Comparison of ENCODE assay signal across 13 cellular contexts in genomic region chr11:32575070-32575469, GRCh38. TPM values are rescaled to one million over a fixed set of nuclear protein-coding genes. Genes with fewer than 3 reads are reported as not detected.
DNase-seq lines count a peak whose midpoint lies in the region; TF ChIP-seq lines count a peak whose summit lies in the region.
"Had no signal": no experiment of that assay in that cellular context is flagged by ENCODE, and none has a peak within 500 bp of the region (broad histone marks: within the 10 kb centered on the region; RNA-seq: fewer than 3 reads in every experiment).

No MANE protein-coding gene starts in this region.

- POLR2A ChIA-PET in Caco-2 (lab: Charles Lee) = interaction anchor here (0.9 kb wide), 1 partner anchor 8 kb away, joined by 4 read pairs; the partner anchor contains the start of gene EIF3M

- no peaks in the 10 kb centered on the region for H4K20me1 ChIP-seq in Loucy (ENCODE audit: insufficient read depth, low read length, poor library complexity, severe bottlenecking)
- H4K20me1 ChIP-seq in neural progenitor cell (ENCODE audit: low read depth) = no peaks in the 10 kb centered on the region
- H4K20me1 ChIP-seq: BLaER1 had no signal

- peak overlapping the region; percentile 87 for H3K27ac Mint-ChIP-seq in Caco-2 (ENCODE audit: unreplicated experiment)
- peak overlapping the region; percentile 15 for H3K27ac Mint-ChIP-seq in neural progenitor cell
- H3K27ac Mint-ChIP-seq: IgD-negative memory B cell had no signal

- H3K9ac ChIP-seq in Loucy (ENCODE audit: low read depth, low read length, poor library complexity, severe bottlenecking) = no peak overlapping the region
- no peak overlapping the region for H3K9ac ChIP-seq in neural progenitor cell
- H3K9ac ChIP-seq: BLaER1 had no signal

- H3K36me3 Mint-ChIP-seq in Caco-2 (ENCODE audit: insufficient read depth, unreplicated experiment) (peaks cover 6% of the 10 kb centered on the region), neural progenitor cell (no peaks in the 10 kb centered on the region)
- H3K36me3 Mint-ChIP-seq: IgD-negative memory B cell had no signal

- H3K27me3 Mint-ChIP-seq in Caco-2 (ENCODE audit: insufficient read depth, unreplicated experiment) (no peaks in the 10 kb centered on the region), neural progenitor cell (ENCODE audit: insufficient read depth, low read depth) (no peaks in the 10 kb centered on the region)

- H3K4me1 Mint-ChIP-seq in Caco-2 (ENCODE audit: low read depth, unreplicated experiment) = peaks cover 18% of the 10 kb centered on the region
- H3K4me1 Mint-ChIP-seq in neural progenitor cell = no peaks in the 10 kb centered on the region
- H3K4me1 Mint-ChIP-seq: CD8-positive, alpha-beta memory T cell; IgD-negative memory B cell had no signal

- H3K36me3 ChIP-seq in Caco-2 (ENCODE audit: control insufficient read depth, insufficient read depth, low read length) = no peaks in the 10 kb centered on the region
- no peaks in the 10 kb centered on the region for H3K36me3 ChIP-seq in Loucy (ENCODE audit: insufficient read depth, low read length)
- H3K36me3 ChIP-seq in neural progenitor cell = no peaks in the 10 kb centered on the region
- H3K36me3 ChIP-seq: BLaER1, HAP-1 had no signal

- H3K79me2 ChIP-seq in Loucy (ENCODE audit: insufficient read depth, low read length) (no peaks in the 10 kb centered on the region), neural progenitor cell (ENCODE audit: low read depth) (no peaks in the 10 kb centered on the region)

- H3K9me3 Mint-ChIP-seq in Caco-2 (ENCODE audit: unreplicated experiment) = no peaks in the 10 kb centered on the region
- H3K9me3 Mint-ChIP-seq in neural progenitor cell = no peaks in the 10 kb centered on the region
- H3K9me3 Mint-ChIP-seq: CD8-positive, alpha-beta memory T cell; IgD-negative memory B cell had no signal

- no peaks in the 10 kb centered on the region for H3K9me2 ChIP-seq in Loucy (replicated peaks; ENCODE audit: low read depth, low read length)

- intact Hi-C loops in Caco-2 (cut with micrococcal nuclease; ENCODE audit: unreplicated experiment) = loop anchor here (5.0 kb wide), 1 partner anchor 133 kb away; no protein-coding TSS in a partner anchor

- H3K4me2 ChIP-seq in Loucy (ENCODE audit: low read depth, low read length, poor library complexity, severe bottlenecking) = no peak overlapping the region
- no peak overlapping the region for H3K4me2 ChIP-seq in neural progenitor cell
- H3K4me2 ChIP-seq: BLaER1 had no signal

- H3K4me3 Mint-ChIP-seq in Caco-2 (ENCODE audit: unreplicated experiment) (no peak overlapping the region), neural progenitor cell (no peak overlapping the region)
- H3K4me3 Mint-ChIP-seq: CD8-positive, alpha-beta memory T cell; IgD-negative memory B cell had no signal

- no peak overlapping the region for H3K27ac ChIP-seq in neural progenitor cell
- H3K27ac ChIP-seq: 22Rv1, BLaER1 had no signal

- H2AFZ ChIP-seq in Loucy (ENCODE audit: low read length) (peak overlapping the region; percentile 48; the same call in 1 of the 2 replicates), neural progenitor cell (replicated peaks) (peak overlapping the region; percentile 42)

- H3K9me3 ChIP-seq in Caco-2 = no peaks in the 10 kb centered on the region
- no peaks in the 10 kb centered on the region for H3K9me3 ChIP-seq in Loucy (ENCODE audit: insufficient read depth, low read depth, low read length)
- no peaks in the 10 kb centered on the region for H3K9me3 ChIP-seq in neural progenitor cell (ENCODE audit: low read depth)
- H3K9me3 ChIP-seq: BLaER1, HAP-1 had no signal

- no TSS peak for BruUV-seq in Caco-2 (replicated peaks; lab: Mats Ljungman, UMichigan)

- H3K4me3 ChIP-seq in Caco-2 (ENCODE audit: low read depth, low read length) = no peak overlapping the region
- no peak overlapping the region for H3K4me3 ChIP-seq in Loucy (ENCODE audit: low read length, poor library complexity, severe bottlenecking)
- H3K4me3 ChIP-seq in neural progenitor cell = no peak overlapping the region
- H3K4me3 ChIP-seq: BLaER1, HAP-1 had no signal

- H3K27me3 ChIP-seq in Caco-2 (replicated peaks; ENCODE audit: control insufficient read depth, insufficient read depth, low read length) = no peaks in the 10 kb centered on the region
- H3K27me3 ChIP-seq in Loucy (ENCODE audit: insufficient read depth, low read length, poor library complexity, severe bottlenecking) = no peaks in the 10 kb centered on the region
- H3K27me3 ChIP-seq in neural progenitor cell = no peaks in the 10 kb centered on the region
- H3K27me3 ChIP-seq: BLaER1 had no signal

- H3F3A ChIP-seq in Loucy (ENCODE audit: low read depth) (no peaks in the 10 kb centered on the region), neural progenitor cell (ENCODE audit: low read depth) (no peaks in the 10 kb centered on the region)

- CTCF ChIA-PET in Caco-2 (lab: Charles Lee) = no interaction called here

- DNase-seq in Caco-2 (peak; percentile 12 to 49), islet precursor cell (peak; percentile 61), neural progenitor cell (ENCODE audit: low spot score) (no peak), AML-193 (lab: John Stamatoyannopoulos, UW) (no peak), dermis blood vessel endothelial cell (no peak), NCI-H510A treated with DMSO at 0.1 percent for 48 hours (lab: John Stamatoyannopoulos, UW) (no peak)
- DNase-seq: CD8-positive, alpha-beta memory T cell; DMS53 had no signal

- H3K4me1 ChIP-seq in Caco-2 (peaks cover 16% of the 10 kb centered on the region), Loucy (ENCODE audit: insufficient read depth, low read length, poor library complexity, severe bottlenecking) (peaks cover 20% of the 10 kb centered on the region), neural progenitor cell (peaks cover 11% of the 10 kb centered on the region)
- H3K4me1 ChIP-seq: BLaER1, HAP-1 had no signal

- TF ChIP-seq CTCF in Caco-2 (IDR thresholded peaks at IDR 0.05; ENCODE audit: insufficient read depth in 1 of 2, low read depth in 1 of 2, low read length in 1 of 2, severe bottlenecking in 1 of 2, unreplicated experiment in 1 of 2) (no peak), Loucy (conservative IDR thresholded peaks at IDR 0.05; ENCODE audit: low read length) (no peak), neural progenitor cell (IDR thresholded peaks at IDR 0.05) (no peak)

RNA-seq across cellular contexts. Expression of gene EIF3M, which starts 8.6 kb away (rescaled TPM):
- total RNA-seq in Caco-2 (2022) (372 and 388 TPM in 2 replicates), neural progenitor cell (ENCODE audit: low replicate concordance) (640 and 1,051 TPM in 2 replicates), dermis blood vessel endothelial cell (633 and 662 TPM in 2 replicates)

Comparison
In these comparisons a context has a peak if more than half of its experiments do, and no peak if none do; other contexts are left out.
1. DNase-seq: peak in Caco-2 (2 of 2) and islet precursor cell (single experiment); none in neural progenitor cell (single experiment), AML-193 (0 of 2), dermis blood vessel endothelial cell (single experiment) and NCI-H510A treated with DMSO at 0.1 percent for 48 hours (single experiment).